Comparison of ENCODE assay signal across 8 cellular contexts in the genomic region with DNA sequence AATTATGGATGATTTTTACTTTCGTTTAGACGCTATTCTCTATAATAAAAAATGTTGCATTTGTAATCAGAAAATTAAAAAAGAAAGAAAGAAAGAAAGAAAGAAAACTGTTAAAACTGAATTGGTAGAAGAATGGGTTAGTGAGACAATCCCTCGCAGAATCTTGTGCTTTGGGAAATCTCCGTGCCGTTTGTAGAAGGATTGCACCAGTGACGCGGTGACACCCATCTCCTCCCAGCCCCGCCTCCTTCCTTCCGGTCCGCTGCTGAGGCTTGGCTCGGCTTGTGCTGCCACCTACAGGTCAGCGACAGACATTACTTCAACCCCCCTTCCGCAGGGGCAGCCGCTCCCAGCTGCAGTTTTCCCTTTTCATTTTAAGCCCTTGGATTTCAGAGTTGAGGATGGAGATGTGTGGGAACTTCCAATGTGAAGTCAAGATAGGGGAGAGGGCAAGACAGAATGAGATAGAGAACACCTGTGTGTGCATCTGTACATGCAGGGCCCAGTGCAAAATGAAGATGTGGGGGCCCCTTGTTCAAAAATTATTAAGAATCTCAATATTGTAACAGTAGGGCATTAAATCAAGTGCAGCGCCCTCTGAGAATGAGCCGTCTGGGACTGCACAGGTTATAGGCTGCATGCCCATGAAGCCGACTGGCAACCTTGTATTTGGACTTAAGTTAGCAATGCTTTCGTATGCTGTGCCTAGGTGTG. TPM values are rescaled to one million over a fixed set of nuclear protein-coding genes. Genes with fewer than 3 reads are reported as not detected.
DNase-seq lines count a peak whose midpoint lies in the region; ATAC-seq and TF ChIP-seq lines count a peak whose summit lies in the region.

No MANE protein-coding gene starts in this region.

- H3K27me3 ChIP-seq in CD8-positive, alpha-beta memory T cell (ENCODE audit: insufficient read depth, low read length, poor library complexity, severe bottlenecking), result no peaks in the 10 kb centered on the region
- H3K27me3 ChIP-seq in GM23338 (ENCODE audit: insufficient read depth) (no peaks in the 10 kb centered on the region), ovary (no peaks in the 10 kb centered on the region), thymus (ENCODE audit: control insufficient read depth, insufficient read depth) (no peaks in the 10 kb centered on the region)

- TF ChIP-seq CTCF in GM23338 (conservative IDR thresholded peaks at IDR 0.05; ENCODE audit: low read depth in 2 of 2), result peak; percentile 83 to 98
- peak; percentile 86 to 97 (median 87) for TF ChIP-seq CTCF in ovary (IDR thresholded peaks at IDR 0.05)

- H3K36me3 Mint-ChIP-seq in CD8-positive, alpha-beta memory T cell, result peaks cover 0 to 3% (median 0%) of the 10 kb centered on the region in 3 donors
- H3K36me3 Mint-ChIP-seq in GM23338 (ENCODE audit: low read depth), result no peaks in the 10 kb centered on the region

- CTCF ChIA-PET in CD8-positive, alpha-beta memory T cell (lab: Charles Lee), result interaction anchor here (0.5 to 3.8 kb wide), 26 partner anchors 8 to 327 kb away, joined by 3 to 22 read pairs (median 4); partner anchors contain the start of gene IFT27

- H3K4me2 ChIP-seq in GM23338, result peak overlapping the region; percentile 79

- intact Hi-C loops in head of caudate nucleus (cut with DNase I) (loop anchor here (5.0 kb wide), 2 partner anchors 121 to 196 kb away; no protein-coding TSS in a partner anchor), ovary (cut with DNase I) (loop anchor here in 3 of 4 donors (5.0 to 10.0 kb wide), 4 partner anchors 113 to 196 kb away; partner anchors contain the start of gene NCF4 (in 1 of the 3))

- H3K36me3 ChIP-seq in CD8-positive, alpha-beta memory T cell (ENCODE audit: insufficient read depth, low read length), result no peaks in the 10 kb centered on the region
- H3K36me3 ChIP-seq in GM23338 (ENCODE audit: insufficient read depth), result no peaks in the 10 kb centered on the region
- H3K36me3 ChIP-seq in SK-N-MC (ENCODE audit: insufficient read depth, low read length), result no peaks in the 10 kb centered on the region
- no peaks in the 10 kb centered on the region for H3K36me3 ChIP-seq in ovary
- no peaks in the 10 kb centered on the region for H3K36me3 ChIP-seq in thymus (ENCODE audit: control insufficient read depth, insufficient read depth)

- H3K9me2 ChIP-seq in GM23338 (ENCODE audit: insufficient read depth), result no peaks in the 10 kb centered on the region

- no peaks in the 10 kb centered on the region for H3F3A ChIP-seq in GM23338 (replicated peaks; ENCODE audit: low read depth)

- peak overlapping the region; percentile 91 to 99 (median 97) for H3K4me3 Mint-ChIP-seq in CD8-positive, alpha-beta memory T cell
- H3K4me3 Mint-ChIP-seq in GM23338, result peak overlapping the region; percentile 75

- no peaks in the 10 kb centered on the region for H3K9me3 Mint-ChIP-seq in CD8-positive, alpha-beta memory T cell
- no peaks in the 10 kb centered on the region; the same call in 2 of the 3 replicates for H3K9me3 Mint-ChIP-seq in GM23338

- peaks cover 5 to 14% of the 10 kb centered on the region in 2 donors for H3K27me3 Mint-ChIP-seq in CD8-positive, alpha-beta memory T cell
- peaks cover 5% of the 10 kb centered on the region for H3K27me3 Mint-ChIP-seq in GM23338 (ENCODE audit: insufficient read depth, low read depth, poor library complexity)

- no peaks in the 10 kb centered on the region for H3K79me2 ChIP-seq in GM23338 (replicated peaks; ENCODE audit: insufficient read depth)

- peak overlapping the region; percentile 90 to 99 (median 94) for H3K27ac Mint-ChIP-seq in CD8-positive, alpha-beta memory T cell
- no peak overlapping the region for H3K27ac Mint-ChIP-seq in GM23338

- H4K20me1 ChIP-seq in GM23338 (replicated peaks; ENCODE audit: insufficient read depth), result no peaks in the 10 kb centered on the region

- DNase-seq in CD8-positive, alpha-beta memory T cell, result peak; percentile 84 to 92 (median 87)
- DNase-seq in GM23338 (ENCODE audit: low spot score), result peak; percentile 92
- DNase-seq in NCI-H1048 (lab: John Stamatoyannopoulos, UW), result peak; percentile 62
- DNase-seq in SK-N-MC (ENCODE audit: low read depth, low spot score), result peak; percentile 48
- peak; percentile 91 for DNase-seq in activated naive CD4-positive, alpha-beta T cell treated with anti-CD3 and anti-CD28 coated beads, Interleukin-2, amount 50 U/mL, for 16 hours
- peak; percentile 84 to 96 (median 93) for DNase-seq in head of caudate nucleus
- DNase-seq in ovary, result peak; percentile 87 to 92 (median 90)

- WGBS in ovary, 3 donors, result 12% methylated on average over 18 of the region's 18 CpGs
- 17% methylated on average over 18 of the region's 18 CpGs for WGBS in thymus

- H3K9me3 ChIP-seq in CD8-positive, alpha-beta memory T cell (ENCODE audit: low read length), result no peaks in the 10 kb centered on the region
- H3K9me3 ChIP-seq in SK-N-MC (ENCODE audit: low read depth, low read length) (no peaks in the 10 kb centered on the region), ovary (no peaks in the 10 kb centered on the region), thymus (ENCODE audit: control insufficient read depth) (no peaks in the 10 kb centered on the region)

- POLR2A ChIA-PET in CD8-positive, alpha-beta memory T cell (lab: Charles Lee), result interaction anchor here (0.6 to 1.6 kb wide), 2 partner anchors 43 to 202 kb away, joined by 3 to 9 read pairs; partner anchors contain the start of gene IFT27

- TF ChIP-seq EP300 in ovary (IDR thresholded peaks at IDR 0.05), result no peak

- H3K27ac ChIP-seq in CD8-positive, alpha-beta memory T cell (ENCODE audit: low read depth, low read length), result peak overlapping the region; percentile 68
- H3K27ac ChIP-seq in GM23338 (ENCODE audit: low read depth) (no peak overlapping the region), SK-N-MC (no peak overlapping the region), ovary (no peak overlapping the region), thymus (ENCODE audit: low read depth) (peak overlapping the region; percentile 38)

- peaks cover 11% of the 10 kb centered on the region for H3K4me1 ChIP-seq in CD8-positive, alpha-beta memory T cell (ENCODE audit: insufficient read depth, low read length)
- H3K4me1 ChIP-seq in GM23338 (ENCODE audit: insufficient read depth), result no peaks in the 10 kb centered on the region
- H3K4me1 ChIP-seq in ovary (ENCODE audit: insufficient read depth), result no peaks in the 10 kb centered on the region
- H3K4me1 ChIP-seq in thymus (ENCODE audit: control insufficient read depth, insufficient read depth, low read length), result no peaks in the 10 kb centered on the region

- peaks cover 8 to 13% (median 11%) of the 10 kb centered on the region in 3 donors for H3K4me1 Mint-ChIP-seq in CD8-positive, alpha-beta memory T cell
- peaks cover 17% of the 10 kb centered on the region for H3K4me1 Mint-ChIP-seq in GM23338

- no peak for TF ChIP-seq POLR2A in ovary (IDR thresholded peaks at IDR 0.05)

- H3K9ac ChIP-seq in SK-N-MC (ENCODE audit: insufficient read length), result peak overlapping the region; percentile 49

- peak; percentile 76 for ATAC-seq in GM23338

- peak overlapping the region; percentile 76 for H3K4me3 ChIP-seq in CD8-positive, alpha-beta memory T cell (ENCODE audit: low read length)
- H3K4me3 ChIP-seq in GM23338 (peak overlapping the region; percentile 55), SK-N-MC (peak overlapping the region; percentile 73), ovary (peak overlapping the region; percentile 35), thymus (ENCODE audit: low read length) (peak overlapping the region; percentile 58)

- H2AFZ ChIP-seq in GM23338, result peak overlapping the region; percentile 82

TF ChIP-seq in GM23338, 12 proteins besides CTCF, POLR2A, EP300 and RAD21:
- TF ChIP-seq EZH2phosphoT487 (IDR thresholded peaks at IDR 0.05; ENCODE audit: unreplicated experiment) (no peak), CREB1 (CRISPR knock-in tag; IDR thresholded peaks at IDR 0.05; ENCODE audit: low read depth) (peak; percentile 77), ZNF114 (CRISPR knock-in tag; IDR thresholded peaks at IDR 0.05) (no peak), POLR2AphosphoS5 (IDR thresholded peaks at IDR 0.05; ENCODE audit: low read depth) (peak; percentile 45; the same call in 1 of the 2 replicates)
- TF ChIP-seq, protein P1, sequence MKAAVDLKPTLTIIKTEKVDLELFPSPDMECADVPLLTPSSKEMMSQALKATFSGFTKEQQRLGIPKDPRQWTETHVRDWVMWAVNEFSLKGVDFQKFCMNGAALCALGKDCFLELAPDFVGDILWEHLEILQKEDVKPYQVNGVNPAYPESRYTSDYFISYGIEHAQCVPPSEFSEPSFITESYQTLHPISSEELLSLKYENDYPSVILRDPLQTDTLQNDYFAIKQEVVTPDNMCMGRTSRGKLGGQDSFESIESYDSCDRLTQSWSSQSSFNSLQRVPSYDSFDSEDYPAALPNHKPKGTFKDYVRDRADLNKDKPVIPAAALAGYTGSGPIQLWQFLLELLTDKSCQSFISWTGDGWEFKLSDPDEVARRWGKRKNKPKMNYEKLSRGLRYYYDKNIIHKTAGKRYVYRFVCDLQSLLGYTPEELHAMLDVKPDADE (IDR thresholded peaks at IDR 0.05), result peak; percentile 45; the same call in 1 of the 2 replicates

RNA-seq across cellular contexts. Expression of gene TST, which starts 41.1 kb away (rescaled TPM):
- total RNA-seq in CD8-positive, alpha-beta memory T cell, result 1 to 10 TPM; 3.7 to 5.1 TPM
- polyA plus RNA-seq in CD8-positive, alpha-beta memory T cell, result 0.75 TPM
- total RNA-seq in GM23338 (2014; rRNA removed; shearing (Covaris generic)), result 32.4 and 32.7 TPM in 2 replicates
- 14.6 and 16.3 TPM in 2 replicates for polyA plus RNA-seq in GM23338 (2016; fragmentation: Nextera tagmentation; extraction: Ambion mirVana)
- total RNA-seq in ovary, result 10 to 100 TPM; 25.9 to 59.9 (median 42.4) TPM
- polyA plus RNA-seq in ovary, result 10 to 100 TPM in 1 of 2 donors, 1 to 10 TPM in 1; 6.4 to 55.7 TPM
- 17.1 TPM for polyA plus RNA-seq in thymus

RNA-seq across cellular contexts. Expression of gene MPST, which starts 41.4 kb away (rescaled TPM):
- 10 to 100 TPM; 16.6 to 17.8 TPM for total RNA-seq in CD8-positive, alpha-beta memory T cell
- polyA plus RNA-seq in CD8-positive, alpha-beta memory T cell, result 20.0 TPM
- total RNA-seq in GM23338 (2014; rRNA removed; shearing (Covaris generic)), result 121 and 158 TPM in 2 replicates
- polyA plus RNA-seq in GM23338 (2016; fragmentation: Nextera tagmentation; extraction: Ambion mirVana) (85.5 and 86.2 TPM in 2 replicates), ovary (100 to 1,000 TPM in 1 of 2 donors, 1 to 10 TPM in 1; 5.4 to 163 TPM), thymus (32.1 TPM)
- total RNA-seq in ovary, result 100 to 1,000 TPM in 3 of 7 donors, 10 to 100 TPM in 4; 67.7 to 178 (median 91.6) TPM

Comparison
In these comparisons a context has a peak if more than half of its experiments do, and no peak if none do; other contexts are left out.
1. H3K27ac ChIP-seq: peak in CD8-positive, alpha-beta memory T cell (single experiment) and thymus (single experiment); none in GM23338 (single experiment), SK-N-MC (single experiment) and ovary (0 of 2).
2. Peak in every context shown above with its lines, with median percentiles within 50 percentile points of each other: DNase-seq and H3K4me3 ChIP-seq.